8 cellular contexts compared by ENCODE assay signal in the genomic region with DNA sequence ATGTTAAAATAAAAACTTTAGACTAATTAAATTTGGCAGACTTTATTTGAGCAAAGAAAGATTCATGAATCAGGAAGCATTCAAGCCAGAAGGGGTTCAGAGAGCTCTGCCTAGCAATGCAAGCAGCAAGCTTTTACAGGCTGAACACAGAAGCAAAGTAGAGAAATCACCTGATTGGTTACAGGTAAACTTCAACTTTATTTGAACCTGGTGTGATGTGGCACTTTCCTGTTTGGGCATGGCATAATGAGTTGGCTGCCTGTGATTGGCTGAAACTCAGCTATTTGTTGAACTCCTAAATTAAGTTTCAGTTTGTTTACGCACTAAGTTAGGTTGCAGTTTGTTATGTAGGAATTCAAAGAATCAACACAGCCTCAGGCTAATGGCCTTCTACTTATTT.
DNase-seq lines count a peak whose midpoint lies in the region; ATAC-seq, FAIRE-seq and TF ChIP-seq lines count a peak whose summit lies in the region.

No MANE protein-coding gene starts in this region.

- intact Hi-C loops in cardiac septum (cut with DNase I) (no loop called here), uterus (cut with DNase I; ENCODE audit: low total_unique reads) (no loop called here), sciatic nerve (cut with DNase I) (no loop called here)

- no peak for TF ChIP-seq POLR2A in uterus (IDR thresholded peaks at IDR 0.05)

- H3K27me3 ChIP-seq in effector memory CD4-positive, alpha-beta T cell (replicated peaks; ENCODE audit: control insufficient read depth, insufficient read depth, low read length, poor library complexity, severe bottlenecking), result no peaks in the 10 kb centered on the region
- no peaks in the 10 kb centered on the region for H3K27me3 ChIP-seq in uterus

- TF ChIP-seq CTCF in uterus (IDR thresholded peaks at IDR 0.05), result no peak

- peak overlapping the region; percentile 46 for H3K27ac ChIP-seq in effector memory CD4-positive, alpha-beta T cell (ENCODE audit: insufficient read depth, low read length, poor library complexity, severe bottlenecking)
- no peak overlapping the region for H3K27ac ChIP-seq in uterus

- H3K4me1 ChIP-seq in effector memory CD4-positive, alpha-beta T cell (ENCODE audit: control insufficient read depth, insufficient read depth, low read length, poor library complexity, severe bottlenecking), result peaks cover 3% of the 10 kb centered on the region
- H3K4me1 ChIP-seq in uterus, result no peaks in the 10 kb centered on the region

- no peaks in the 10 kb centered on the region for H3K9me3 ChIP-seq in effector memory CD4-positive, alpha-beta T cell (ENCODE audit: control insufficient read depth, low read length)
- H3K9me3 ChIP-seq in uterus, result no peaks in the 10 kb centered on the region

- DNase-seq in stimulated activated CD4-positive, alpha-beta T cell treated with anti-CD3 and anti-CD28 coated beads, Interleukin-4, amount 100 ng/mL, for 24 hours, result peak; percentile 27
- no peak for DNase-seq in stimulated activated CD4-positive, alpha-beta T cell treated with anti-CD3 and anti-CD28 coated beads, Interleukin-4, amount 100 ng/mL, for 1 hour
- peak; percentile 47 for DNase-seq in RCC 7860 (ENCODE audit: low spot score)
- DNase-seq in effector memory CD4-positive, alpha-beta T cell, result peak; percentile 34 to 56 (median 44)
- no peak for DNase-seq in cardiac septum (ENCODE audit: low spot score)
- no peak for DNase-seq in uterus
- DNase-seq in sciatic nerve (ENCODE audit: low spot score), result no peak

- no peaks in the 10 kb centered on the region for H3K36me3 ChIP-seq in effector memory CD4-positive, alpha-beta T cell (ENCODE audit: control insufficient read depth, insufficient read depth, low read length)
- no peaks in the 10 kb centered on the region for H3K36me3 ChIP-seq in uterus

- no peak for FAIRE-seq in RCC 7860 (lab: Jason Lieb, UNC)

- ATAC-seq in HG03457 (IDR thresholded peaks at IDR 0.05; ENCODE audit: unreplicated experiment) (no peak), sciatic nerve (no peak)

- peak overlapping the region; percentile 14 for H3K4me3 ChIP-seq in effector memory CD4-positive, alpha-beta T cell (ENCODE audit: insufficient read depth, low read depth, low read length, poor library complexity, severe bottlenecking)
- H3K4me3 ChIP-seq in uterus, result no peak overlapping the region

Comparison
In these comparisons a context has a peak if more than half of its experiments do, and no peak if none do; other contexts are left out.
1. DNase-seq: peak in stimulated activated CD4-positive, alpha-beta T cell treated with anti-CD3 and anti-CD28 coated beads, Interleukin-4, amount 100 ng/mL, for 24 hours (single experiment), RCC 7860 (single experiment) and effector memory CD4-positive, alpha-beta T cell (3 of 3); none in stimulated activated CD4-positive, alpha-beta T cell treated with anti-CD3 and anti-CD28 coated beads, Interleukin-4, amount 100 ng/mL, for 1 hour (single experiment), cardiac septum (single experiment), uterus (0 of 2) and sciatic nerve (single experiment).